Comparison of ENCODE assay signal across 22 cellular contexts in genomic region chr2:121073320-121074210, GRCh38.
"Had no signal": no experiment of that assay in that cellular context is flagged by ENCODE, and none has a peak within 500 bp of the region (broad histone marks: within the 10 kb centered on the region; RNA-seq: fewer than 3 reads in every experiment).

No MANE protein-coding gene starts in this region.

- H3K27ac Mint-ChIP-seq: naive B cell; nephron; stimulated activated naive CD8-positive, alpha-beta T cell treated with anti-CD3 and anti-CD28 coated beads, Interleukin-15, amount 100 ng/mL, for 72 hours had no signal

- H3K27me3 ChIP-seq: testis had no signal

- H3K27ac ChIP-seq: colonic mucosa, foreskin keratinocyte, hepatocyte, neutrophil, skin epidermis, testis, tibial nerve had no signal

- H3K79me2 ChIP-seq: hepatocyte had no signal

- H3K36me3 Mint-ChIP-seq: naive B cell; stimulated activated naive B cell treated with anti-CD40 and anti-IgM and Interleukin-4, amounts not matched to agents 10 μg/mL and 1 μg/mL and 100 μg/mL, for 72 hours had no signal

- H3K4me3 ChIP-seq: colonic mucosa, hepatocyte, lung, sigmoid colon, skin epidermis, testis, tibial nerve had no signal

- H3K4me2 ChIP-seq: hepatocyte had no signal

- H3K4me3 Mint-ChIP-seq: naive B cell; stimulated activated naive B cell treated with anti-CD40 and anti-IgM and Interleukin-4, amounts not matched to agents 10 μg/mL and 1 μg/mL and 100 μg/mL, for 72 hours; stimulated activated naive CD8-positive, alpha-beta T cell treated with anti-CD3 and anti-CD28 coated beads, Interleukin-15, amount 100 ng/mL, for 72 hours had no signal

- H3K4me1 Mint-ChIP-seq: stimulated activated naive CD8-positive, alpha-beta T cell treated with anti-CD3 and anti-CD28 coated beads, Interleukin-15, amount 100 ng/mL, for 72 hours had no signal

- H2AFZ ChIP-seq: hepatocyte had no signal

- FAIRE-seq: endothelial cell of umbilical vein had no signal

- H3K4me1 ChIP-seq: colonic mucosa, foreskin keratinocyte had no signal

- H3K9me3 Mint-ChIP-seq: nephron; stimulated activated naive B cell treated with anti-CD40 and anti-IgM and Interleukin-4, amounts not matched to agents 10 μg/mL and 1 μg/mL and 100 μg/mL, for 72 hours; stimulated activated naive CD8-positive, alpha-beta T cell treated with anti-CD3 and anti-CD28 coated beads, Interleukin-15, amount 100 ng/mL, for 72 hours had no signal

- H3K36me3 ChIP-seq: colonic mucosa, neutrophil, sigmoid colon, tibial nerve had no signal

- DNase-seq: colonic mucosa; dermis blood vessel endothelial cell; foreskin keratinocyte; head of caudate nucleus; left colon; left ventricle myocardium superior; mesendoderm; naive B cell; posterior cingulate gyrus; sigmoid colon; stimulated activated CD4-positive, alpha-beta T cell treated with anti-CD3 and anti-CD28 coated beads, Interleukin-2, amount 100 ng/mL, for 24 hours; stimulated activated CD4-positive, alpha-beta T cell treated with anti-CD3 and anti-CD28 coated beads, Interleukin-4, amount 100 ng/mL, for 4 hours; stimulated activated naive CD8-positive, alpha-beta T cell treated with anti-CD3 and anti-CD28 coated beads, Interleukin-15, amount 100 ng/mL, for 72 hours; testis had no signal

- H3K9me3 ChIP-seq: colonic mucosa, neutrophil, sigmoid colon, testis, tibial nerve had no signal

- ATAC-seq: left colon, left ventricle myocardium superior had no signal
